ENCODE assay signal across 17 cellular contexts in genomic region chr22:27796118-27796517, GRCh38. TPM values are rescaled to one million over a fixed set of nuclear protein-coding genes. Genes with fewer than 3 reads are reported as not detected.
A peak's percentile ranks its signal among the peaks of the same experiment; 100 is the strongest.
DNase-seq lines count a peak whose midpoint lies in the region; TF ChIP-seq lines count a peak whose summit lies in the region.
"Had no signal": no experiment of that assay in that cellular context is flagged by ENCODE, and none has a peak within 500 bp of the region (broad histone marks: within the 10 kb centered on the region; RNA-seq: fewer than 3 reads in every experiment).

No MANE protein-coding gene starts in this region.

- no peak overlapping the region for H2BK5ac ChIP-seq in mesenchymal stem cell (ENCODE audit: low read depth, low read length, poor library complexity, severe bottlenecking)

- no peak for TF ChIP-seq CTCF in PC-9 (conservative IDR thresholded peaks at IDR 0.05)
- TF ChIP-seq CTCF in chondrocyte (IDR thresholded peaks at IDR 0.05), result no peak
- TF ChIP-seq CTCF in suprapubic skin (IDR thresholded peaks at IDR 0.05), result no peak
- no peak for TF ChIP-seq CTCF in progenitor cell of endocrine pancreas (IDR thresholded peaks at IDR 0.05; ENCODE audit: unreplicated experiment)
- no peak for TF ChIP-seq CTCF in CD14-positive monocyte (IDR thresholded peaks at IDR 0.05)

- CTCF ChIA-PET in PC-9 (lab: Charles Lee), result interaction anchor here (0.5 kb wide), 1 partner anchor 125 kb away, joined by 3 read pairs; no protein-coding TSS in a partner anchor

- H3K27me3 ChIP-seq in PC-9 (ENCODE audit: insufficient read depth, low read depth) (no peaks in the 10 kb centered on the region), mesenchymal stem cell (ENCODE audit: control insufficient read depth in 1 of 2, insufficient read depth in 1 of 2, low read length in 2 of 2) (no peaks in the 10 kb centered on the region), suprapubic skin (peaks cover 21% of the 10 kb centered on the region)

- no peak for DNase-seq in PC-9
- DNase-seq in chondrocyte (ENCODE audit: low spot score), result no peak
- DNase-seq in mesenchymal stem cell, result no peak
- DNase-seq in suprapubic skin (ENCODE audit: low spot score in 2 of 2), result no peak
- DNase-seq in CD1c-positive myeloid dendritic cell (ENCODE audit: extremely low spot score), result no peak
- DNase-seq in progenitor cell of endocrine pancreas (ENCODE audit: low spot score, unreplicated experiment), result no peak
- no peak for DNase-seq in CD14-positive monocyte (ENCODE audit: low spot score)
- DNase-seq: activated naive CD8-positive, alpha-beta T cell treated with anti-CD3 and anti-CD28 coated beads, Interleukin-2, amount 50 U/mL, for 24 hours; CD4-positive, alpha-beta memory T cell; Kasumi-1; midbrain; NCI-H510A; trophoblast cell had no signal

- peak overlapping the region; percentile 51 for H3K4me2 ChIP-seq in PC-9
- H3K4me2 ChIP-seq in mesenchymal stem cell (ENCODE audit: low read length, poor library complexity, severe bottlenecking), result peak overlapping the region; percentile 55

- H3K36me3 Mint-ChIP-seq in chondrocyte (ENCODE audit: low read depth), result peaks cover 21% of the 10 kb centered on the region
- H3K36me3 Mint-ChIP-seq in progenitor cell of endocrine pancreas (ENCODE audit: insufficient read depth), result peaks cover 2% of the 10 kb centered on the region
- H3K36me3 Mint-ChIP-seq in CD14-positive monocyte, result no peaks in the 10 kb centered on the region
- H3K36me3 Mint-ChIP-seq: CD4-positive, alpha-beta memory T cell had no signal

- H3K14ac ChIP-seq in mesenchymal stem cell (ENCODE audit: low read length in 2 of 2), result no peak overlapping the region

- no peaks in the 10 kb centered on the region for H3K9me3 ChIP-seq in PC-9 (ENCODE audit: insufficient read depth, low read depth)
- no peaks in the 10 kb centered on the region for H3K9me3 ChIP-seq in mesenchymal stem cell (ENCODE audit: control insufficient read depth, low read length)
- no peaks in the 10 kb centered on the region for H3K9me3 ChIP-seq in suprapubic skin
- H3K9me3 ChIP-seq: prostate gland had no signal

- H3K79me2 ChIP-seq in PC-9 (ENCODE audit: low read depth), result peaks cover 13% of the 10 kb centered on the region

- POLR2A ChIA-PET in PC-9 (lab: Charles Lee; ENCODE audit: unreplicated experiment), result no interaction called here

- H3K4ac ChIP-seq in mesenchymal stem cell (ENCODE audit: low read depth in 1 of 2, low read length in 2 of 2), result no peak overlapping the region

- BruUV-seq in PC-9 (replicated peaks; lab: Mats Ljungman, UMichigan), result no TSS peak

- no peak overlapping the region for H2BK15ac ChIP-seq in mesenchymal stem cell (ENCODE audit: low read depth, poor library complexity, severe bottlenecking)

- TF ChIP-seq POLR2A in suprapubic skin (IDR thresholded peaks at IDR 0.05), result no peak

- H4K8ac ChIP-seq in mesenchymal stem cell (ENCODE audit: low read length), result no peak overlapping the region

- H3K79me1 ChIP-seq in mesenchymal stem cell (replicated peaks; ENCODE audit: low read length, poor library complexity, severe bottlenecking), result no peaks in the 10 kb centered on the region

- no peak overlapping the region for H2AFZ ChIP-seq in PC-9
- H2AFZ ChIP-seq in mesenchymal stem cell (ENCODE audit: low read depth, low read length), result no peak overlapping the region

- H3K27ac Mint-ChIP-seq in chondrocyte (ENCODE audit: unreplicated experiment) (peak overlapping the region; percentile 89), progenitor cell of endocrine pancreas (no peak overlapping the region), CD14-positive monocyte (no peak overlapping the region)
- H3K27ac Mint-ChIP-seq: activated naive CD8-positive, alpha-beta T cell treated with anti-CD3 and anti-CD28 coated beads, Interleukin-2, amount 50 U/mL, for 24 hours; CD4-positive, alpha-beta memory T cell; dendritic cell treated with granulocyte-macrophage colony-stimulating factor and Interleukin-4, amounts not matched to agents 40 ng/mL and 50 ng/mL, for 4 days had no signal

- H3K4me1 ChIP-seq in PC-9 (replicated peaks; ENCODE audit: insufficient read depth) (peaks cover 15% of the 10 kb centered on the region; the same call in 1 of the 2 replicates), mesenchymal stem cell (ENCODE audit: control insufficient read depth, insufficient read depth, low read depth, low read length) (peaks cover 43% of the 10 kb centered on the region), suprapubic skin (peaks cover 37% of the 10 kb centered on the region)

- H3K4me3 Mint-ChIP-seq in chondrocyte (ENCODE audit: unreplicated experiment), result peak overlapping the region; percentile 90
- H3K4me3 Mint-ChIP-seq in progenitor cell of endocrine pancreas (ENCODE audit: low read depth), result no peak overlapping the region
- H3K4me3 Mint-ChIP-seq in CD14-positive monocyte, result no peak overlapping the region
- H3K4me3 Mint-ChIP-seq: activated naive CD8-positive, alpha-beta T cell treated with anti-CD3 and anti-CD28 coated beads, Interleukin-2, amount 50 U/mL, for 24 hours; dendritic cell treated with granulocyte-macrophage colony-stimulating factor and Interleukin-4, amounts not matched to agents 40 ng/mL and 50 ng/mL, for 4 days had no signal

- H4K20me1 ChIP-seq in PC-9 (ENCODE audit: insufficient read depth), result no peaks in the 10 kb centered on the region

- no peak overlapping the region for H3K18ac ChIP-seq in mesenchymal stem cell (ENCODE audit: low read depth in 1 of 2, low read length in 2 of 2)

- H3K36me3 ChIP-seq in PC-9 (ENCODE audit: low read depth) (no peaks in the 10 kb centered on the region), mesenchymal stem cell (ENCODE audit: control insufficient read depth in 1 of 2, insufficient read depth in 2 of 2, low read depth in 1 of 2, low read length in 2 of 2) (peaks cover 0 to 40% of the 10 kb centered on the region in 2 experiments), suprapubic skin (no peaks in the 10 kb centered on the region)
- H3K36me3 ChIP-seq: prostate gland had no signal

- no peak for TF ChIP-seq EP300 in suprapubic skin (IDR thresholded peaks at IDR 0.05)

- no peak overlapping the region for H3K23ac ChIP-seq in mesenchymal stem cell (ENCODE audit: low read length in 2 of 2)

- WGBS in mesenchymal stem cell, result 60% methylated on average over 7 of the region's 8 CpGs
- 41% methylated on average over 8 of the region's 8 CpGs for WGBS in suprapubic skin

- no peak overlapping the region for H4K91ac ChIP-seq in mesenchymal stem cell (ENCODE audit: low read length)

- peaks cover 57% of the 10 kb centered on the region for H3K4me1 Mint-ChIP-seq in chondrocyte (ENCODE audit: low read depth)
- H3K4me1 Mint-ChIP-seq in progenitor cell of endocrine pancreas (ENCODE audit: low read depth), result peaks cover 33% of the 10 kb centered on the region
- H3K4me1 Mint-ChIP-seq in CD14-positive monocyte, result no peaks in the 10 kb centered on the region
- H3K4me1 Mint-ChIP-seq: activated naive CD8-positive, alpha-beta T cell treated with anti-CD3 and anti-CD28 coated beads, Interleukin-2, amount 50 U/mL, for 24 hours had no signal

- H3K27ac ChIP-seq in PC-9 (no peak overlapping the region), mesenchymal stem cell (ENCODE audit: low read length, poor library complexity, severe bottlenecking) (no peak overlapping the region), suprapubic skin (no peak overlapping the region)
- H3K27ac ChIP-seq: HL-60 had no signal

- H3K27me3 Mint-ChIP-seq in chondrocyte (ENCODE audit: low read depth), result no peaks in the 10 kb centered on the region
- peaks cover 59% of the 10 kb centered on the region for H3K27me3 Mint-ChIP-seq in progenitor cell of endocrine pancreas
- peaks cover 8 to 21% (median 12%) of the 10 kb centered on the region in 3 donors for H3K27me3 Mint-ChIP-seq in CD14-positive monocyte (ENCODE audit: low read depth in 3 of 3)

- no peaks in the 10 kb centered on the region for H3K9me2 ChIP-seq in PC-9 (ENCODE audit: insufficient read depth)

- H3F3A ChIP-seq in PC-9 (ENCODE audit: insufficient read depth, low read depth), result no peaks in the 10 kb centered on the region

- no peak overlapping the region for H3K4me3 ChIP-seq in PC-9
- H3K4me3 ChIP-seq in mesenchymal stem cell (ENCODE audit: insufficient read depth in 1 of 2, low read depth in 1 of 2, low read length in 2 of 2), result peak overlapping the region; percentile 10 to 37
- peak overlapping the region; percentile 19 for H3K4me3 ChIP-seq in suprapubic skin
- H3K4me3 ChIP-seq: GM12878, prostate gland had no signal

- intact Hi-C loops in PC-9 (cut with micrococcal nuclease; ENCODE audit: unreplicated experiment), result no loop called here
- intact Hi-C loops in CD14-positive monocyte (cut with micrococcal nuclease), result no loop called here

- H2BK12ac ChIP-seq in mesenchymal stem cell (ENCODE audit: low read length in 2 of 2), result no peak overlapping the region

- no peaks in the 10 kb centered on the region for H3K9me3 Mint-ChIP-seq in chondrocyte (ENCODE audit: low read depth)
- no peaks in the 10 kb centered on the region for H3K9me3 Mint-ChIP-seq in progenitor cell of endocrine pancreas (ENCODE audit: low read depth)
- H3K9me3 Mint-ChIP-seq in CD14-positive monocyte, result peaks cover 0 to 7% (median 3%) of the 10 kb centered on the region in 7 donors
- H3K9me3 Mint-ChIP-seq: activated naive CD8-positive, alpha-beta T cell treated with anti-CD3 and anti-CD28 coated beads, Interleukin-2, amount 50 U/mL, for 24 hours; CD4-positive, alpha-beta memory T cell; dendritic cell treated with granulocyte-macrophage colony-stimulating factor and Interleukin-4, amounts not matched to agents 40 ng/mL and 50 ng/mL, for 4 days had no signal

- no peak overlapping the region for H3K9ac ChIP-seq in mesenchymal stem cell (ENCODE audit: low read length)

- H2AK5ac ChIP-seq in mesenchymal stem cell (ENCODE audit: low read length, severe bottlenecking), result no peak overlapping the region

- no peak overlapping the region for H2BK120ac ChIP-seq in mesenchymal stem cell (ENCODE audit: low read depth, low read length)

RNA-seq across cellular contexts. Expression of gene MN1, which starts 5.4 kb away (rescaled TPM):
- 8.2 and 9.1 TPM in 2 replicates for total RNA-seq in PC-9 (2021)
- 119 to 156 TPM (median 121 TPM) in 3 replicates for total RNA-seq in chondrocyte
- 8.0 TPM for polyA plus RNA-seq in mesenchymal stem cell (2013, experiment 1 of 2)
- 6.6 TPM for polyA plus RNA-seq in mesenchymal stem cell (2013, experiment 2 of 2)
- 1 to 10 TPM; 1.7 to 6.5 (median 4.1) TPM for total RNA-seq in suprapubic skin
- total RNA-seq in progenitor cell of endocrine pancreas, result 5.5 and 5.9 TPM in 2 replicates
- polyA plus RNA-seq in CD14-positive monocyte, result under 1 TPM; 0.06 to 0.38 TPM

Comparison
In these comparisons a context has a peak if more than half of its experiments do, and no peak if none do; other contexts are left out.
1. RNA of gene MN1, which starts 5.4 kb away (total RNA-seq): 119 to 156 TPM in chondrocyte; 8.2 to 9.1 TPM in PC-9, 5.5 to 5.9 TPM in progenitor cell of endocrine pancreas and 1.7 to 6.5 TPM in suprapubic skin; every median in the first group is over 10 times any median in the second.